In the genomic region with DNA sequence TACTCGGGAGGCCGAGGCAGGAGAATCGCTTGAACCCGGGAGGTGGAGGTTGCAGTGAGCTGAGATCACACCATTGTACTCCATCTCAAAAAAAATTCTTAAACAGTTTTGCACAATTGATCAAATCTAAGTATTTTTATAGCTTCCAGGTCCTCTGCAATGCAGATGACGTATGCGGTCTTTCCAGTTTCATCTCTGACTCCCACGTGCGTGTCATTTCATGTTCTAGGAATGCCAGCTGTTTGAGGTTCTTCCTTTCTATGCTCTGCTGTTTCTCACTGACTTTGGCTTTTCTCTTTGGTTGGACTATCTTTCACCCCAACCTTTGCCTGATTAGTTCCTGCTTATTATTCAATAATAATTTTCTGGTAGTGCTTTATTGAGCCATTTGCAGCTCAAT, we compare ENCODE assay signal across 20 cellular contexts. TPM values are rescaled to one million over a fixed set of nuclear protein-coding genes. Genes with fewer than 3 reads are reported as not detected.
"Had no signal": no experiment of that assay in that cellular context is flagged by ENCODE, and none has a peak within 500 bp of the region (broad histone marks: within the 10 kb centered on the region; RNA-seq: fewer than 3 reads in every experiment).

No MANE protein-coding gene starts in this region.

- H3K27ac Mint-ChIP-seq: activated CD8-positive, alpha-beta T cell treated with anti-CD3 and anti-CD28 coated beads for 36 hours; activated naive CD4-positive, alpha-beta T cell treated with anti-CD3 and anti-CD28 coated beads, Interleukin-2, amount 50 U/mL, for 24 hours; memory B cell; natural killer cell; WTC11 had no signal

- H3K27me3 Mint-ChIP-seq: activated CD8-positive, alpha-beta T cell treated with anti-CD3 and anti-CD28 coated beads for 36 hours; activated naive CD4-positive, alpha-beta T cell treated with anti-CD3 and anti-CD28 coated beads, Interleukin-2, amount 50 U/mL, for 24 hours had no signal

- H3K4me3 ChIP-seq: colonic mucosa, left ventricle myocardium inferior, right atrium auricular region, upper lobe of right lung had no signal

- H3K4me1 ChIP-seq: colonic mucosa, left ventricle myocardium inferior, right atrium auricular region, upper lobe of right lung had no signal

- H3K4me1 Mint-ChIP-seq: activated naive CD4-positive, alpha-beta T cell treated with anti-CD3 and anti-CD28 coated beads, Interleukin-2, amount 50 U/mL, for 24 hours; natural killer cell; WTC11 had no signal

- H3K36me3 Mint-ChIP-seq: activated naive CD4-positive, alpha-beta T cell treated with anti-CD3 and anti-CD28 coated beads, Interleukin-2, amount 50 U/mL, for 24 hours; memory B cell; natural killer cell; WTC11 had no signal

- H3K4me3 Mint-ChIP-seq: activated CD8-positive, alpha-beta T cell treated with anti-CD3 and anti-CD28 coated beads for 36 hours; activated naive CD4-positive, alpha-beta T cell treated with anti-CD3 and anti-CD28 coated beads, Interleukin-2, amount 50 U/mL, for 24 hours; memory B cell; natural killer cell; WTC11 had no signal

- H3K36me3 ChIP-seq: colonic mucosa, left ventricle myocardium inferior, neutrophil, right atrium auricular region, upper lobe of right lung had no signal

- H3K9me3 ChIP-seq: colonic mucosa, neutrophil, upper lobe of right lung had no signal

- H3K27ac ChIP-seq: colonic mucosa, left ventricle myocardium inferior, neutrophil, right atrium auricular region, upper lobe of right lung had no signal

- H3K27me3 ChIP-seq: colonic mucosa, right atrium auricular region, upper lobe of right lung had no signal

- DNase-seq: activated CD4-positive, alpha-beta T cell treated with anti-CD3 and anti-CD28 coated beads for 48 hours; activated CD8-positive, alpha-beta T cell treated with anti-CD3 and anti-CD28 coated beads for 36 hours; activated effector memory CD4-positive, alpha-beta T cell treated with anti-CD3 and anti-CD28 coated beads, Interleukin-2, amount 50 U/mL, for 16 hours; activated T-cell treated with anti-CD3 and anti-CD28 coated beads, Interleukin-2, amount 50 U/mL, for 48 hours; central memory CD4-positive, alpha-beta T cell; colonic mucosa; effector CD4-positive, alpha-beta T cell; left ventricle myocardium inferior; natural killer cell; stimulated activated naive CD8-positive, alpha-beta T cell treated with anti-CD3 and anti-CD28 coated beads, Interleukin-15, Interleukin-2, amounts not matched to agents 100 U/mL and 50 U/mL, for 24 hours; SW 1271; upper lobe of right lung had no signal

- H3K9me3 Mint-ChIP-seq: activated CD8-positive, alpha-beta T cell treated with anti-CD3 and anti-CD28 coated beads for 36 hours; activated naive CD4-positive, alpha-beta T cell treated with anti-CD3 and anti-CD28 coated beads, Interleukin-2, amount 50 U/mL, for 24 hours; memory B cell; natural killer cell had no signal

RNA-seq across cellular contexts. Expression of gene CHP2, which starts 16.2 kb away (rescaled TPM):
- total RNA-seq: activated CD8-positive, alpha-beta T cell treated with anti-CD3 and anti-CD28 coated beads for 36 hours; left ventricle myocardium inferior; mucosa of gallbladder; natural killer cell; right atrium auricular region; T-helper 2 cell treated with Interferon-gamma antibody and Interleukin-4, amounts not matched to agents 100 ng/mL and 5 ng/mL, for 36 hours; upper lobe of right lung had no signal

RNA-seq across cellular contexts. Expression of gene ERN2, which starts 58.0 kb away (rescaled TPM):
- total RNA-seq: activated CD8-positive, alpha-beta T cell treated with anti-CD3 and anti-CD28 coated beads for 36 hours; left ventricle myocardium inferior; natural killer cell; right atrium auricular region; T-helper 2 cell treated with Interferon-gamma antibody and Interleukin-4, amounts not matched to agents 100 ng/mL and 5 ng/mL, for 36 hours; temporal lobe had no signal
